Comparison of ENCODE assay signal across 31 cellular contexts in genomic region chr12:113014565-113014964, GRCh38. TPM values are rescaled to one million over a fixed set of nuclear protein-coding genes. Genes with fewer than 3 reads are reported as not detected.
"Had no signal": no experiment of that assay in that cellular context is flagged by ENCODE, and none has a peak within 500 bp of the region (broad histone marks: within the 10 kb centered on the region; RNA-seq: fewer than 3 reads in every experiment).

No MANE protein-coding gene starts in this region.

- H3K27ac ChIP-seq: ascending aorta, breast epithelium, cardiac muscle cell, colonic mucosa, epithelial cell of prostate, esophagus squamous epithelium, gastroesophageal sphincter, WERI-Rb-1 had no signal

- H3K36me3 ChIP-seq: ascending aorta, breast epithelium, cardiac muscle cell, colonic mucosa, WERI-Rb-1 had no signal

- DNase-seq: activated B cell treated with CpG ODN at 0.5 μM for 24 hours; activated CD4-positive, alpha-beta memory T cell treated with anti-CD3 and anti-CD28 coated beads, Interleukin-2, amount 10 ng/mL, durations not matched to agents 7 days and 5 days; activated CD4-positive, alpha-beta T cell treated with anti-CD3 and anti-CD28 coated beads for 48 hours; activated CD4-positive, alpha-beta T cell treated with anti-CD3 and anti-CD28 coated beads, Interleukin-2, amount 50 U/mL, for 4 hours; activated CD8-positive, alpha-beta memory T cell treated with anti-CD3 and anti-CD28 coated beads, Interleukin-2, amount 50 U/mL, for 48 hours; activated gamma-delta T cell; activated naive CD4-positive, alpha-beta T cell; activated naive CD4-positive, alpha-beta T cell treated with anti-CD3 and anti-CD28 coated beads, Interleukin-2, amount 10 ng/mL, durations not matched to agents 7 days and 5 days; activated naive CD8-positive, alpha-beta T cell treated with anti-CD3 and anti-CD28 coated beads, Interleukin-2, amount 10 ng/mL, durations not matched to agents 7 days and 5 days; activated T-cell treated with anti-CD3 and anti-CD28 coated beads for 4 hours; activated T-cell treated with anti-CD3 and anti-CD28 coated beads, Interleukin-2, amount 50 U/mL, for 24 hours; central memory CD4-positive, alpha-beta T cell; cerebellar nuclear complex; colonic mucosa; effector CD8-positive, alpha-beta T cell; esophagus squamous epithelium; foreskin melanocyte; T-helper 1 cell; T-helper 17 cell; T1000; WERI-Rb-1 had no signal

- H3K4me3 ChIP-seq: ascending aorta, breast epithelium, cardiac muscle cell, colonic mucosa, esophagus squamous epithelium, gastroesophageal sphincter had no signal

- H3K9me3 ChIP-seq: ascending aorta, breast epithelium, colonic mucosa had no signal

- FAIRE-seq: endometrium, endothelial cell of umbilical vein had no signal

- ATAC-seq: activated CD4-positive, CD25-positive, alpha-beta regulatory T cell treated with anti-CD3 and anti-CD28 coated beads, Interleukin-2, amount 50 U/mL, for 24 hours; gastroesophageal sphincter; T-helper 17 cell had no signal

- H3K4me1 ChIP-seq: ascending aorta, breast epithelium, colonic mucosa, esophagus squamous epithelium, gastroesophageal sphincter had no signal

- H3K27me3 ChIP-seq: ascending aorta, breast epithelium, cardiac muscle cell, colonic mucosa had no signal

RNA-seq across cellular contexts. Expression of gene OAS2, which starts 36.2 kb away (rescaled TPM):
- total RNA-seq: cardiac muscle cell had no signal
- polyA plus RNA-seq: cardiac muscle cell had no signal

RNA-seq across cellular contexts. Expression of gene DTX1, which starts 42.0 kb away (rescaled TPM):
- total RNA-seq: fibroblast of lung, fibroblast of villous mesenchyme had no signal
- polyA plus RNA-seq: fibroblast of lung had no signal
